In genomic region chr15:34588046-34588674, GRCh38 we compare ENCODE assay signal across 8 cellular contexts. TPM values are rescaled to one million over a fixed set of nuclear protein-coding genes. Genes with fewer than 3 reads are reported as not detected.
DNase-seq lines count a peak whose midpoint lies in the region; ATAC-seq, FAIRE-seq and TF ChIP-seq lines count a peak whose summit lies in the region.

No MANE protein-coding gene starts in this region.

- H3K27me3 ChIP-seq in sigmoid colon: no peaks in the 10 kb centered on the region

- no peaks in the 10 kb centered on the region for H3K36me3 ChIP-seq in sigmoid colon

- TF ChIP-seq CTCF in D721Med (IDR thresholded peaks at IDR 0.05; ENCODE audit: insufficient read depth, missing control alignments) (peak; percentile 94), astrocyte of the cerebellum (IDR thresholded peaks at IDR 0.05; ENCODE audit: low read depth, low read length, missing control alignments) (peak; percentile 80), sigmoid colon (IDR thresholded peaks at IDR 0.05) (peak; percentile 65 to 77 (median 73))

- H3K4me1 ChIP-seq in sigmoid colon: peaks cover 0 to 12% (median 7%) of the 10 kb centered on the region in 4 donors

- H3K9me3 ChIP-seq in sigmoid colon: no peaks in the 10 kb centered on the region

- peak in 1 of 2 donors; percentile 23 for TF ChIP-seq POLR2A in sigmoid colon (IDR thresholded peaks at IDR 0.05)

- no peak for TF ChIP-seq EP300 in sigmoid colon (IDR thresholded peaks at IDR 0.05)

- intact Hi-C loops in sigmoid colon (cut with DNase I): loop anchor here (1.0 to 10.0 kb wide), 3 partner anchors 245 to 523 kb away; partner anchors contain the start of genes EMC7, NOP10, NUTM1 and PGBD4

- no peak for FAIRE-seq in D721Med (lab: Jason Lieb, UNC)

- ATAC-seq in GM21529 (IDR thresholded peaks at IDR 0.05; ENCODE audit: unreplicated experiment) (peak; percentile 41), HG03196 (IDR thresholded peaks at IDR 0.05; ENCODE audit: unreplicated experiment) (no peak)

- H3K4me3 ChIP-seq in astrocyte of the cerebellum (ENCODE audit: low read depth, low read length): peak overlapping the region; percentile 21
- H3K4me3 ChIP-seq in sigmoid colon: peak overlapping the region in 2 of 4 donors; percentile 32 to 36

- DNase-seq in D721Med (ENCODE audit: insufficient read length, low spot score): no peak
- DNase-seq in NCI-H1048 (lab: John Stamatoyannopoulos, UW): peak; percentile 46
- peak; percentile 43 for DNase-seq in T follicular helper cell (ENCODE audit: low read depth)
- peak; percentile 55 for DNase-seq in astrocyte of the cerebellum (ENCODE audit: low read depth)
- peak; percentile 73 for DNase-seq in hepatic stellate cell (ENCODE audit: low spot score)
- peak; percentile 84 for DNase-seq in sigmoid colon

- in situ Hi-C loops in astrocyte of the cerebellum (cut with HindIII; ENCODE audit: low sequenced_read_pairs): no loop called here

- 17 to 19% methylated on average over 10 of the region's 10 CpGs for WGBS in sigmoid colon, 2 donors

- H3K27ac ChIP-seq in sigmoid colon: peak overlapping the region; percentile 42 to 55 (median 48)

RNA-seq across cellular contexts. Expression of gene GOLGA8B, which starts 4.7 kb away (rescaled TPM):
- 100 to 1,000 TPM in 1 of 4 donors, 10 to 100 TPM in 3; 57.6 to 102 (median 82.2) TPM for total RNA-seq in sigmoid colon
- polyA plus RNA-seq in sigmoid colon: 10 to 100 TPM in 1 of 3 donors, 1 to 10 TPM in 2; 1.2 to 15.5 (median 1.6) TPM
